In genomic region chr2:179068991-179069643, GRCh38 we compare ENCODE assay signal across 1 cellular context.
TF ChIP-seq lines count a peak whose summit lies in the region.

No MANE protein-coding gene starts in this region.

TF ChIP-seq in HepG2, 621 proteins besides CTCF, POLR2A, EP300 and RAD21 (continues in another document):
- peak; percentile 34; the same call in 1 of the 2 replicates for TF ChIP-seq ARID5B (CRISPR knock-in tag; IDR thresholded peaks at IDR 0.05)
- no peak for TF ChIP-seq ZMAT3 (CRISPR knock-in tag; conservative IDR thresholded peaks at IDR 0.05)
- no peak for TF ChIP-seq NR1H2 (CRISPR knock-in tag; IDR thresholded peaks at IDR 0.05; ENCODE audit: borderline replicate concordance, low read depth)
- no peak for TF ChIP-seq ZBTB20 (CRISPR knock-in tag; IDR thresholded peaks at IDR 0.05; ENCODE audit: borderline replicate concordance, low read depth)
- no peak for TF ChIP-seq PAWR (CRISPR knock-in tag; IDR thresholded peaks at IDR 0.05; ENCODE audit: borderline replicate concordance)
- TF ChIP-seq, protein P1, sequence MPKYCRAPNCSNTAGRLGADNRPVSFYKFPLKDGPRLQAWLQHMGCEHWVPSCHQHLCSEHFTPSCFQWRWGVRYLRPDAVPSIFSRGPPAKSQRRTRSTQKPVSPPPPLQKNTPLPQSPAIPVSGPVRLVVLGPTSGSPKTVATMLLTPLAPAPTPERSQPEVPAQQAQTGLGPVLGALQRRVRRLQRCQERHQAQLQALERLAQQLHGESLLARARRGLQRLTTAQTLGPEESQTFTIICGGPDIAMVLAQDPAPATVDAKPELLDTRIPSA (CRISPR knock-in tag; IDR thresholded peaks at IDR 0.05; ENCODE audit: borderline replicate concordance): no peak
- TF ChIP-seq ARID2 (CRISPR knock-in tag; IDR thresholded peaks at IDR 0.05; ENCODE audit: borderline replicate concordance): no peak
- no peak for TF ChIP-seq SIN3A (IDR thresholded peaks at IDR 0.05; ENCODE audit: borderline replicate concordance, low read depth, low read length)
- no peak for TF ChIP-seq ATF1 (CRISPR knock-in tag; IDR thresholded peaks at IDR 0.05)
- TF ChIP-seq SUZ12 (IDR thresholded peaks at IDR 0.05; ENCODE audit: low read depth, low read length): no peak
- no peak for TF ChIP-seq TRAFD1 (CRISPR knock-in tag; IDR thresholded peaks at IDR 0.05; ENCODE audit: borderline replicate concordance)
- TF ChIP-seq GATAD1 (CRISPR knock-in tag; IDR thresholded peaks at IDR 0.05): no peak
- TF ChIP-seq ELF4 (CRISPR knock-in tag; IDR thresholded peaks at IDR 0.05; ENCODE audit: borderline replicate concordance): no peak
- no peak for TF ChIP-seq ZNF337 (CRISPR knock-in tag; IDR thresholded peaks at IDR 0.05; ENCODE audit: borderline replicate concordance, low read depth)
- TF ChIP-seq, protein P2, sequence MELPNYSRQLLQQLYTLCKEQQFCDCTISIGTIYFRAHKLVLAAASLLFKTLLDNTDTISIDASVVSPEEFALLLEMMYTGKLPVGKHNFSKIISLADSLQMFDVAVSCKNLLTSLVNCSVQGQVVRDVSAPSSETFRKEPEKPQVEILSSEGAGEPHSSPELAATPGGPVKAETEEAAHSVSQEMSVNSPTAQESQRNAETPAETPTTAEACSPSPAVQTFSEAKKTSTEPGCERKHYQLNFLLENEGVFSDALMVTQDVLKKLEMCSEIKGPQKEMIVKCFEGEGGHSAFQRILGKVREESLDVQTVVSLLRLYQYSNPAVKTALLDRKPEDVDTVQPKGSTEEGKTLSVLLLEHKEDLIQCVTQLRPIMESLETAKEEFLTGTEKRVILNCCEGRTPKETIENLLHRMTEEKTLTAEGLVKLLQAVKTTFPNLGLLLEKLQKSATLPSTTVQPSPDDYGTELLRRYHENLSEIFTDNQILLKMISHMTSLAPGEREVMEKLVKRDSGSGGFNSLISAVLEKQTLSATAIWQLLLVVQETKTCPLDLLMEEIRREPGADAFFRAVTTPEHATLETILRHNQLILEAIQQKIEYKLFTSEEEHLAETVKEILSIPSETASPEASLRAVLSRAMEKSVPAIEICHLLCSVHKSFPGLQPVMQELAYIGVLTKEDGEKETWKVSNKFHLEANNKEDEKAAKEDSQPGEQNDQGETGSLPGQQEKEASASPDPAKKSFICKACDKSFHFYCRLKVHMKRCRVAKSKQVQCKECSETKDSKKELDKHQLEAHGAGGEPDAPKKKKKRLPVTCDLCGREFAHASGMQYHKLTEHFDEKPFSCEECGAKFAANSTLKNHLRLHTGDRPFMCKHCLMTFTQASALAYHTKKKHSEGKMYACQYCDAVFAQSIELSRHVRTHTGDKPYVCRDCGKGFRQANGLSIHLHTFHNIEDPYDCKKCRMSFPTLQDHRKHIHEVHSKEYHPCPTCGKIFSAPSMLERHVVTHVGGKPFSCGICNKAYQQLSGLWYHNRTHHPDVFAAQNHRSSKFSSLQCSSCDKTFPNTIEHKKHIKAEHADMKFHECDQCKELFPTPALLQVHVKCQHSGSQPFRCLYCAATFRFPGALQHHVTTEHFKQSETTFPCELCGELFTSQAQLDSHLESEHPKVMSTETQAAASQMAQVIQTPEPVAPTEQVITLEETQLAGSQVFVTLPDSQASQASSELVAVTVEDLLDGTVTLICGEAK (IDR thresholded peaks at IDR 0.05): no peak
- TF ChIP-seq, protein P2 (CRISPR knock-in tag; IDR thresholded peaks at IDR 0.05): no peak
- TF ChIP-seq, protein P3, sequence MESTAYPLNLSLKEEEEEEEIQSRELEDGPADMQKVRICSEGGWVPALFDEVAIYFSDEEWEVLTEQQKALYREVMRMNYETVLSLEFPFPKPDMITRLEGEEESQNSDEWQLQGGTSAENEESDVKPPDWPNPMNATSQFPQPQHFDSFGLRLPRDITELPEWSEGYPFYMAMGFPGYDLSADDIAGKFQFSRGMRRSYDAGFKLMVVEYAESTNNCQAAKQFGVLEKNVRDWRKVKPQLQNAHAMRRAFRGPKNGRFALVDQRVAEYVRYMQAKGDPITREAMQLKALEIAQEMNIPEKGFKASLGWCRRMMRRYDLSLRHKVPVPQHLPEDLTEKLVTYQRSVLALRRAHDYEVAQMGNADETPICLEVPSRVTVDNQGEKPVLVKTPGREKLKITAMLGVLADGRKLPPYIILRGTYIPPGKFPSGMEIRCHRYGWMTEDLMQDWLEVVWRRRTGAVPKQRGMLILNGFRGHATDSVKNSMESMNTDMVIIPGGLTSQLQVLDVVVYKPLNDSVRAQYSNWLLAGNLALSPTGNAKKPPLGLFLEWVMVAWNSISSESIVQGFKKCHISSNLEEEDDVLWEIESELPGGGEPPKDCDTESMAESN (CRISPR knock-in tag; conservative IDR thresholded peaks at IDR 0.05): no peak
- TF ChIP-seq HNF1B (CRISPR knock-in tag; IDR thresholded peaks at IDR 0.05): no peak
- no peak for TF ChIP-seq SMARCC2 (IDR thresholded peaks at IDR 0.05)
- TF ChIP-seq KMT2B (CRISPR knock-in tag; IDR thresholded peaks at IDR 0.05): no peak
- TF ChIP-seq SRSF4 (IDR thresholded peaks at IDR 0.05; ENCODE audit: low read depth, low read length, poor library complexity, severe bottlenecking): no peak
- TF ChIP-seq ZNF75D (CRISPR knock-in tag; IDR thresholded peaks at IDR 0.05; ENCODE audit: borderline replicate concordance): no peak
- peak; percentile 73 for TF ChIP-seq FOSL2 (CRISPR knock-in tag; IDR thresholded peaks at IDR 0.05)
- TF ChIP-seq, protein P4, sequence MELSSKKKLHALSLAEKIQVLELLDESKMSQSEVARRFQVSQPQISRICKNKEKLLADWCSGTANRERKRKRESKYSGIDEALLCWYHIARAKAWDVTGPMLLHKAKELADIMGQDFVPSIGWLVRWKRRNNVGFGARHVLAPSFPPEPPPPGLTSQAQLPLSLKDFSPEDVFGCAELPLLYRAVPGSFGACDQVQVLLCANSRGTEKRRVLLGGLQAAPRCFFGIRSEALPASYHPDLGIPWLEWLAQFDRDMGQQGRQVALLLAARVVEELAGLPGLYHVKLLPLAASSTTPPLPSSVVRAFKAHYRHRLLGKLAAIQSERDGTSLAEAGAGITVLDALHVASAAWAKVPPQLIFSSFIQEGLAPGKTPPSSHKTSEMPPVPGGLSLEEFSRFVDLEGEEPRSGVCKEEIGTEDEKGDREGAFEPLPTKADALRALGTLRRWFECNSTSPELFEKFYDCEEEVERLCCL (CRISPR knock-in tag; IDR thresholded peaks at IDR 0.05; ENCODE audit: borderline replicate concordance): no peak
- TF ChIP-seq FOXK1 (CRISPR knock-in tag; IDR thresholded peaks at IDR 0.05; ENCODE audit: borderline replicate concordance, low read depth): no peak
- TF ChIP-seq, protein P5, sequence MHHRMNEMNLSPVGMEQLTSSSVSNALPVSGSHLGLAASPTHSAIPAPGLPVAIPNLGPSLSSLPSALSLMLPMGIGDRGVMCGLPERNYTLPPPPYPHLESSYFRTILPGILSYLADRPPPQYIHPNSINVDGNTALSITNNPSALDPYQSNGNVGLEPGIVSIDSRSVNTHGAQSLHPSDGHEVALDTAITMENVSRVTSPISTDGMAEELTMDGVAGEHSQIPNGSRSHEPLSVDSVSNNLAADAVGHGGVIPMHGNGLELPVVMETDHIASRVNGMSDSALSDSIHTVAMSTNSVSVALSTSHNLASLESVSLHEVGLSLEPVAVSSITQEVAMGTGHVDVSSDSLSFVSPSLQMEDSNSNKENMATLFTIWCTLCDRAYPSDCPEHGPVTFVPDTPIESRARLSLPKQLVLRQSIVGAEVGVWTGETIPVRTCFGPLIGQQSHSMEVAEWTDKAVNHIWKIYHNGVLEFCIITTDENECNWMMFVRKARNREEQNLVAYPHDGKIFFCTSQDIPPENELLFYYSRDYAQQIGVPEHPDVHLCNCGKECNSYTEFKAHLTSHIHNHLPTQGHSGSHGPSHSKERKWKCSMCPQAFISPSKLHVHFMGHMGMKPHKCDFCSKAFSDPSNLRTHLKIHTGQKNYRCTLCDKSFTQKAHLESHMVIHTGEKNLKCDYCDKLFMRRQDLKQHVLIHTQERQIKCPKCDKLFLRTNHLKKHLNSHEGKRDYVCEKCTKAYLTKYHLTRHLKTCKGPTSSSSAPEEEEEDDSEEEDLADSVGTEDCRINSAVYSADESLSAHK (CRISPR knock-in tag; IDR thresholded peaks at IDR 0.05; ENCODE audit: borderline replicate concordance): no peak
